In genomic region chr1:18681423-18681835, GRCh38 we compare ENCODE assay signal across 10 cellular contexts. TPM values are rescaled to one million over a fixed set of nuclear protein-coding genes. Genes with fewer than 3 reads are reported as not detected.
DNase-seq lines count a peak whose midpoint lies in the region; ATAC-seq and TF ChIP-seq lines count a peak whose summit lies in the region.
"Had no signal": no experiment of that assay in that cellular context is flagged by ENCODE, and none has a peak within 500 bp of the region (broad histone marks: within the 10 kb centered on the region; RNA-seq: fewer than 3 reads in every experiment).

No MANE protein-coding gene starts in this region.

- H3K4me3 Mint-ChIP-seq in stimulated activated naive B cell treated with anti-CD40 and anti-IgM and Interleukin-4, amounts not matched to agents 10 μg/mL and 1 μg/mL and 100 μg/mL, for 72 hours, result no peak overlapping the region
- H3K4me3 Mint-ChIP-seq: naive thymus-derived CD8-positive, alpha-beta T cell had no signal

- DNase-seq in DMS153 (lab: John Stamatoyannopoulos, UW), result peak; percentile 3
- DNase-seq in HL-60 (ENCODE audit: low read depth in 1 of 2, low spot score in 1 of 2), result peak; percentile 45 to 58
- DNase-seq in RKO (ENCODE audit: low spot score), result peak; percentile 56
- DNase-seq in stimulated activated naive B cell treated with anti-CD40 and anti-IgM and Interleukin-4, amounts not matched to agents 10 μg/mL and 1 μg/mL and 100 μg/mL, for 72 hours, result no peak
- no peak for DNase-seq in amygdala (lab: John Stamatoyannopoulos, UW)
- DNase-seq in activated gamma-delta T cell treated with Interleukin-2 at 50 U/mL for 16 hours, result no peak

- H3K4me1 Mint-ChIP-seq in stimulated activated naive B cell treated with anti-CD40 and anti-IgM and Interleukin-4, amounts not matched to agents 10 μg/mL and 1 μg/mL and 100 μg/mL, for 72 hours, result no peaks in the 10 kb centered on the region

- no peak overlapping the region for H3K27ac Mint-ChIP-seq in stimulated activated naive B cell treated with anti-CD40 and anti-IgM and Interleukin-4, amounts not matched to agents 10 μg/mL and 1 μg/mL and 100 μg/mL, for 72 hours

- H3K27me3 Mint-ChIP-seq in stimulated activated naive B cell treated with anti-CD40 and anti-IgM and Interleukin-4, amounts not matched to agents 10 μg/mL and 1 μg/mL and 100 μg/mL, for 72 hours, result peaks cover 30 to 41% of the 10 kb centered on the region in 2 donors

- peaks cover 6% of the 10 kb centered on the region for H3K27me3 ChIP-seq in HL-60 (ENCODE audit: insufficient read depth, poor library complexity, severe bottlenecking)

- H3K9me3 Mint-ChIP-seq in stimulated activated naive B cell treated with anti-CD40 and anti-IgM and Interleukin-4, amounts not matched to agents 10 μg/mL and 1 μg/mL and 100 μg/mL, for 72 hours, result peaks cover 3 to 4% of the 10 kb centered on the region in 2 donors
- H3K9me3 Mint-ChIP-seq: naive thymus-derived CD8-positive, alpha-beta T cell had no signal

- peak; percentile 85 for ATAC-seq in esophagus mucosa
- ATAC-seq in stimulated activated naive B cell treated with anti-CD40 and anti-IgM and Interleukin-4, amounts not matched to agents 10 μg/mL and 1 μg/mL and 100 μg/mL, for 72 hours (replicated peaks), result peak; percentile 36 to 39
- ATAC-seq in HG03159 (IDR thresholded peaks at IDR 0.05; ENCODE audit: unreplicated experiment), result no peak

- TF ChIP-seq CTCF in HL-60 (IDR thresholded peaks at IDR 0.05; ENCODE audit: insufficient read depth, low read length), result peak; percentile 70

- H3K27ac ChIP-seq in HL-60 (replicated peaks), result no peak overlapping the region

- peaks cover 0 to 3% of the 10 kb centered on the region in 2 donors for H3K36me3 Mint-ChIP-seq in stimulated activated naive B cell treated with anti-CD40 and anti-IgM and Interleukin-4, amounts not matched to agents 10 μg/mL and 1 μg/mL and 100 μg/mL, for 72 hours
- H3K36me3 Mint-ChIP-seq: naive thymus-derived CD8-positive, alpha-beta T cell had no signal

- H3K4me3 ChIP-seq in HL-60 (replicated peaks; ENCODE audit: insufficient read depth, low read length), result no peak overlapping the region

RNA-seq across cellular contexts. Expression of gene PAX7, which starts 50.8 kb away (rescaled TPM):
- not detected for total RNA-seq in esophagus mucosa
- total RNA-seq: naive thymus-derived CD8-positive, alpha-beta T cell; T-helper 2 cell treated with Interferon-gamma antibody and Interleukin-4, amounts not matched to agents 100 ng/mL and 5 ng/mL, for 36 hours had no signal

Comparison
In these comparisons a context has a peak if more than half of its experiments do, and no peak if none do; other contexts are left out.
1. DNase-seq: peak in DMS153 (single experiment), HL-60 (2 of 2) and RKO (single experiment); none in stimulated activated naive B cell treated with anti-CD40 and anti-IgM and Interleukin-4, amounts not matched to agents 10 μg/mL and 1 μg/mL and 100 μg/mL, for 72 hours (single experiment), amygdala (0 of 56) and activated gamma-delta T cell treated with Interleukin-2 at 50 U/mL for 16 hours (single experiment).